ENCODE assay signal across 19 cellular contexts in the genomic region with DNA sequence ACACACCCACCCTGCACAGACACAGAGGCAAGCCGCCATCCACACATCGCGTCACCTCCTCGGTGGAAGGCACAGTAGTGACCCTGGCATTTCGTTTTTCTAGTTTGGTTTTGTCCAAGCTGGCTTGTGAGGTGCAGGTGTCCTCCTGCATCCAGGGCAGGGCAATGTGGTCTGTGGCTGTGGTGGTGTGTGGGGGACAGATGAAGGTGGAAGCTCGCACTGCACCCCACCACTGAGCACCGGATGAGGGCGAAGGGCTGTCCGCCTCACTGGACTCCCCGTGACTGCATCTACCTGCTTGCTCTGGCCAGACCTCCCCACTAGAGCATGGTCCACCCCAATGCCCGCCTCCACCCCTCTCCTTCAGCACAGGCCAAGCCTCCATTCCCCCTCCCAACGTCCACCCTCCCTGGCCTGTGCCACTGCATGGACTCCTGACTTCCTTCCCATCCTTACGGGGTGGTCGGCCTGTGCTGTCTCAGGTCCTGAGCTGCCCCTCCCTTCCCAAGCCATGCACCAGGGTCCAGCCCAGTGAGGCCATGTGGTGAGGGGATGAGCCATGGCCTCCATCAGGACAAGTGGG.
A peak's percentile ranks its signal among the peaks of the same experiment; 100 is the strongest.
DNase-seq lines count a peak whose midpoint lies in the region; ATAC-seq and TF ChIP-seq lines count a peak whose summit lies in the region.
"Had no signal": no experiment of that assay in that cellular context is flagged by ENCODE, and none has a peak within 500 bp of the region (broad histone marks: within the 10 kb centered on the region; RNA-seq: fewer than 3 reads in every experiment).

No MANE protein-coding gene starts in this region.

- H3K27me3 Mint-ChIP-seq in Caco-2 (ENCODE audit: insufficient read depth, unreplicated experiment) = no peaks in the 10 kb centered on the region
- peaks cover 30 to 40% of the 10 kb centered on the region in 2 donors for H3K27me3 Mint-ChIP-seq in stimulated activated naive B cell treated with anti-CD40 and anti-IgM and Interleukin-4, amounts not matched to agents 10 μg/mL and 1 μg/mL and 100 μg/mL, for 72 hours
- H3K27me3 Mint-ChIP-seq in activated T-helper 1 cell treated with anti-CD3 and anti-CD28 coated beads, Interleukin-12 subunit alpha, Interleukin-12 subunit beta, Interleukin-2, Interleukin-4 antibody, amounts not matched to agents 30 ng/mL and 10 ng/mL and 1 ng/mL, durations not matched to agents 14 hours and 24 hours and 36 hours (ENCODE audit: insufficient read depth) = peaks cover 7% of the 10 kb centered on the region

- H3K4me3 ChIP-seq in Caco-2 (ENCODE audit: low read depth, low read length) (no peak overlapping the region), right lobe of liver (no peak overlapping the region), vagina (no peak overlapping the region)
- H3K4me3 ChIP-seq: SJSA1 had no signal

- WGBS in right lobe of liver (ENCODE audit: insufficient coverage, low coverage, low lambda C conversion rate, missing lambda C conversion rate) = 78% methylated on average over 6 of the region's 14 CpGs

- no peaks in the 10 kb centered on the region for H3K9me3 Mint-ChIP-seq in Caco-2 (ENCODE audit: unreplicated experiment)
- H3K9me3 Mint-ChIP-seq in stimulated activated naive B cell treated with anti-CD40 and anti-IgM and Interleukin-4, amounts not matched to agents 10 μg/mL and 1 μg/mL and 100 μg/mL, for 72 hours = no peaks in the 10 kb centered on the region
- H3K9me3 Mint-ChIP-seq in activated T-helper 1 cell treated with anti-CD3 and anti-CD28 coated beads, Interleukin-12 subunit alpha, Interleukin-12 subunit beta, Interleukin-2, Interleukin-4 antibody, amounts not matched to agents 30 ng/mL and 10 ng/mL and 1 ng/mL, durations not matched to agents 14 hours and 24 hours and 36 hours = no peaks in the 10 kb centered on the region

- no peaks in the 10 kb centered on the region for H3K36me3 ChIP-seq in Caco-2 (ENCODE audit: control insufficient read depth, insufficient read depth, low read length)
- no peaks in the 10 kb centered on the region for H3K36me3 ChIP-seq in right lobe of liver
- no peaks in the 10 kb centered on the region for H3K36me3 ChIP-seq in vagina
- H3K36me3 ChIP-seq: SJSA1 had no signal

- DNase-seq in Caco-2 = no peak
- DNase-seq in right lobe of liver = peak in 2 of 3 donors; percentile 10 to 47
- DNase-seq in stimulated activated naive B cell treated with anti-CD40 and anti-IgM and Interleukin-4, amounts not matched to agents 10 μg/mL and 1 μg/mL and 100 μg/mL, for 72 hours = no peak
- DNase-seq in activated T-helper 1 cell treated with anti-CD3 and anti-CD28 coated beads, Interleukin-12 subunit alpha, Interleukin-12 subunit beta, Interleukin-2, Interleukin-4 antibody, amounts not matched to agents 30 ng/mL and 10 ng/mL and 1 ng/mL, durations not matched to agents 14 hours and 24 hours and 36 hours (ENCODE audit: low spot score) = no peak
- DNase-seq in vagina (ENCODE audit: extremely low spot score in 2 of 2) = no peak
- DNase-seq in superior temporal gyrus (ENCODE audit: extremely low spot score) = no peak
- DNase-seq: C1 segment of cervical spinal cord, DMS 273 treated with DMSO at 0.1 percent for 48 hours, GF-D8, GOT3, IMR-90, Kasumi-1, NCI-H1417, NCI-H187 treated with DMSO at 0.1 percent for 48 hours, NCI-H69, OCI-M1 had no signal

- POLR2A ChIA-PET in Caco-2 (lab: Charles Lee) = no interaction called here

- intact Hi-C loops in Caco-2 (cut with micrococcal nuclease; ENCODE audit: unreplicated experiment) = loop anchor here (5.0 kb wide), 2 partner anchors 54 to 121 kb away; a partner anchor contains a TSS
- intact Hi-C loops in right lobe of liver (cut with DNase I) = no loop called here
- intact Hi-C loops in activated T-helper 1 cell treated with anti-CD3 and anti-CD28 coated beads, Interleukin-12 subunit alpha, Interleukin-12 subunit beta, Interleukin-2, Interleukin-4 antibody, amounts not matched to agents 30 ng/mL and 10 ng/mL and 1 ng/mL, durations not matched to agents 14 hours and 24 hours and 36 hours (cut with micrococcal nuclease) = no loop called here
- intact Hi-C loops in vagina (cut with DNase I) = no loop called here

- TF ChIP-seq CTCF in Caco-2 (IDR thresholded peaks at IDR 0.05; ENCODE audit: insufficient read depth in 1 of 2, low read depth in 1 of 2, low read length in 1 of 2, severe bottlenecking in 1 of 2, unreplicated experiment in 1 of 2) = no peak
- TF ChIP-seq CTCF in VCaP (conservative IDR thresholded peaks at IDR 0.05) = no peak
- no peak for TF ChIP-seq CTCF in right lobe of liver (IDR thresholded peaks at IDR 0.05)
- no peak for TF ChIP-seq CTCF in vagina (IDR thresholded peaks at IDR 0.05)

- peaks cover 40% of the 10 kb centered on the region for H3K4me1 ChIP-seq in Caco-2
- H3K4me1 ChIP-seq in right lobe of liver = peaks cover 0 to 15% (median 7%) of the 10 kb centered on the region in 4 donors
- peaks cover 27% of the 10 kb centered on the region for H3K4me1 ChIP-seq in vagina

- H3K4me1 Mint-ChIP-seq in Caco-2 (ENCODE audit: low read depth, unreplicated experiment) = peaks cover 22% of the 10 kb centered on the region
- peaks cover 3 to 7% of the 10 kb centered on the region in 2 donors for H3K4me1 Mint-ChIP-seq in stimulated activated naive B cell treated with anti-CD40 and anti-IgM and Interleukin-4, amounts not matched to agents 10 μg/mL and 1 μg/mL and 100 μg/mL, for 72 hours
- H3K4me1 Mint-ChIP-seq in activated T-helper 1 cell treated with anti-CD3 and anti-CD28 coated beads, Interleukin-12 subunit alpha, Interleukin-12 subunit beta, Interleukin-2, Interleukin-4 antibody, amounts not matched to agents 30 ng/mL and 10 ng/mL and 1 ng/mL, durations not matched to agents 14 hours and 24 hours and 36 hours (ENCODE audit: low read depth) = no peaks in the 10 kb centered on the region

- H3K4me3 Mint-ChIP-seq in Caco-2 (ENCODE audit: unreplicated experiment) = no peak overlapping the region
- no peak overlapping the region for H3K4me3 Mint-ChIP-seq in stimulated activated naive B cell treated with anti-CD40 and anti-IgM and Interleukin-4, amounts not matched to agents 10 μg/mL and 1 μg/mL and 100 μg/mL, for 72 hours
- no peak overlapping the region for H3K4me3 Mint-ChIP-seq in activated T-helper 1 cell treated with anti-CD3 and anti-CD28 coated beads, Interleukin-12 subunit alpha, Interleukin-12 subunit beta, Interleukin-2, Interleukin-4 antibody, amounts not matched to agents 30 ng/mL and 10 ng/mL and 1 ng/mL, durations not matched to agents 14 hours and 24 hours and 36 hours

- no peak for TF ChIP-seq POLR2A in right lobe of liver (IDR thresholded peaks at IDR 0.05)
- TF ChIP-seq POLR2A in vagina (IDR thresholded peaks at IDR 0.05) = no peak

- H3K27ac ChIP-seq in VCaP (peak overlapping the region; percentile 86), right lobe of liver (no peak overlapping the region), vagina (no peak overlapping the region)
- H3K27ac ChIP-seq: SJSA1 had no signal

- no peaks in the 10 kb centered on the region for H3K9me3 ChIP-seq in Caco-2
- H3K9me3 ChIP-seq in right lobe of liver = no peaks in the 10 kb centered on the region
- H3K9me3 ChIP-seq in vagina = no peaks in the 10 kb centered on the region
- H3K9me3 ChIP-seq: SJSA1 had no signal

- ATAC-seq in right lobe of liver (no peak), HG03045 (IDR thresholded peaks at IDR 0.05; ENCODE audit: unreplicated experiment) (no peak)
- no peak for ATAC-seq in stimulated activated naive B cell treated with anti-CD40 and anti-IgM and Interleukin-4, amounts not matched to agents 10 μg/mL and 1 μg/mL and 100 μg/mL, for 72 hours (replicated peaks)

- H3K27me3 ChIP-seq in Caco-2 (replicated peaks; ENCODE audit: control insufficient read depth, insufficient read depth, low read length) = no peaks in the 10 kb centered on the region
- H3K27me3 ChIP-seq in right lobe of liver = no peaks in the 10 kb centered on the region
- H3K27me3 ChIP-seq in vagina = no peaks in the 10 kb centered on the region
- H3K27me3 ChIP-seq: SJSA1 had no signal

- no peaks in the 10 kb centered on the region for H3K36me3 Mint-ChIP-seq in Caco-2 (ENCODE audit: insufficient read depth, unreplicated experiment)
- H3K36me3 Mint-ChIP-seq in stimulated activated naive B cell treated with anti-CD40 and anti-IgM and Interleukin-4, amounts not matched to agents 10 μg/mL and 1 μg/mL and 100 μg/mL, for 72 hours = no peaks in the 10 kb centered on the region
- no peaks in the 10 kb centered on the region for H3K36me3 Mint-ChIP-seq in activated T-helper 1 cell treated with anti-CD3 and anti-CD28 coated beads, Interleukin-12 subunit alpha, Interleukin-12 subunit beta, Interleukin-2, Interleukin-4 antibody, amounts not matched to agents 30 ng/mL and 10 ng/mL and 1 ng/mL, durations not matched to agents 14 hours and 24 hours and 36 hours (ENCODE audit: low read depth)

- no TSS peak for BruUV-seq in Caco-2 (replicated peaks; lab: Mats Ljungman, UMichigan)

- CTCF ChIA-PET in Caco-2 (lab: Charles Lee) = no interaction called here

- peak overlapping the region; percentile 98 for H3K27ac Mint-ChIP-seq in Caco-2 (ENCODE audit: unreplicated experiment)
- peak overlapping the region; percentile 33 for H3K27ac Mint-ChIP-seq in stimulated activated naive B cell treated with anti-CD40 and anti-IgM and Interleukin-4, amounts not matched to agents 10 μg/mL and 1 μg/mL and 100 μg/mL, for 72 hours
- no peak overlapping the region for H3K27ac Mint-ChIP-seq in activated T-helper 1 cell treated with anti-CD3 and anti-CD28 coated beads, Interleukin-12 subunit alpha, Interleukin-12 subunit beta, Interleukin-2, Interleukin-4 antibody, amounts not matched to agents 30 ng/mL and 10 ng/mL and 1 ng/mL, durations not matched to agents 14 hours and 24 hours and 36 hours

Comparison
In these comparisons a context has a peak if more than half of its experiments do, and no peak if none do; other contexts are left out.
1. DNase-seq: peak in right lobe of liver (2 of 3); none in Caco-2 (0 of 2), stimulated activated naive B cell treated with anti-CD40 and anti-IgM and Interleukin-4, amounts not matched to agents 10 μg/mL and 1 μg/mL and 100 μg/mL, for 72 hours (single experiment), activated T-helper 1 cell treated with anti-CD3 and anti-CD28 coated beads, Interleukin-12 subunit alpha, Interleukin-12 subunit beta, Interleukin-2, Interleukin-4 antibody, amounts not matched to agents 30 ng/mL and 10 ng/mL and 1 ng/mL, durations not matched to agents 14 hours and 24 hours and 36 hours (single experiment), vagina (0 of 2) and superior temporal gyrus (single experiment).